ENCODE assay signal across 11 cellular contexts in genomic region chr22:42717197-42717967, GRCh38. TPM values are rescaled to one million over a fixed set of nuclear protein-coding genes. Genes with fewer than 3 reads are reported as not detected.
A peak's percentile ranks its signal among the peaks of the same experiment; 100 is the strongest.
DNase-seq lines count a peak whose midpoint lies in the region; ATAC-seq and TF ChIP-seq lines count a peak whose summit lies in the region.
"Had no signal": no experiment of that assay in that cellular context is flagged by ENCODE, and none has a peak within 500 bp of the region (broad histone marks: within the 10 kb centered on the region; RNA-seq: fewer than 3 reads in every experiment).

No MANE protein-coding gene starts in this region.

- no peaks in the 10 kb centered on the region for H3K36me3 ChIP-seq in endodermal cell (ENCODE audit: control insufficient read depth, insufficient read depth, low read length)
- H3K36me3 ChIP-seq: suprapubic skin had no signal

- H3K4me3 ChIP-seq in endodermal cell (ENCODE audit: low read length) = no peak overlapping the region
- H3K4me3 ChIP-seq: suprapubic skin had no signal

- H3K36me3 Mint-ChIP-seq in IgD-negative memory B cell (no peaks in the 10 kb centered on the region), endodermal cell (ENCODE audit: low read depth) (no peaks in the 10 kb centered on the region)
- H3K36me3 Mint-ChIP-seq in activated CD8-positive, alpha-beta memory T cell treated with anti-CD3 and anti-CD28 coated beads, Interleukin-2, amount 10 ng/mL, durations not matched to agents 7 days and 5 days = no peaks in the 10 kb centered on the region

- peaks cover 30% of the 10 kb centered on the region for H3K27me3 Mint-ChIP-seq in IgD-negative memory B cell
- H3K27me3 Mint-ChIP-seq in endodermal cell (ENCODE audit: insufficient read depth) = peaks cover 36% of the 10 kb centered on the region
- H3K27me3 Mint-ChIP-seq in activated CD8-positive, alpha-beta memory T cell treated with anti-CD3 and anti-CD28 coated beads, Interleukin-2, amount 10 ng/mL, durations not matched to agents 7 days and 5 days = peaks cover 51% of the 10 kb centered on the region

- H3K27ac ChIP-seq in endodermal cell (ENCODE audit: low read depth, low read length) = no peak overlapping the region
- H3K27ac ChIP-seq: suprapubic skin had no signal

- TF ChIP-seq CTCF in endodermal cell (conservative IDR thresholded peaks at IDR 0.05) = no peak

- peaks cover 39% of the 10 kb centered on the region for H3K27me3 ChIP-seq in endodermal cell (ENCODE audit: control insufficient read depth, insufficient read depth, low read length, poor library complexity, severe bottlenecking)

- DNase-seq in endodermal cell = peak; percentile 90
- peak; percentile 78 for DNase-seq in renal cortical epithelial cell (ENCODE audit: low read depth)
- DNase-seq in HuH-7 (ENCODE audit: low spot score) = no peak
- DNase-seq in inferior parietal cortex (ENCODE audit: extremely low spot score) = no peak
- DNase-seq in activated CD8-positive, alpha-beta memory T cell treated with anti-CD3 and anti-CD28 coated beads, Interleukin-2, amount 10 ng/mL, durations not matched to agents 7 days and 5 days = no peak

- H3K27ac Mint-ChIP-seq in IgD-negative memory B cell = peak overlapping the region; percentile 61 to 97 (median 80)
- H3K27ac Mint-ChIP-seq in endodermal cell = no peak overlapping the region
- H3K27ac Mint-ChIP-seq in activated CD8-positive, alpha-beta memory T cell treated with anti-CD3 and anti-CD28 coated beads, Interleukin-2, amount 10 ng/mL, durations not matched to agents 7 days and 5 days = no peak overlapping the region

- 59 to 61% methylated on average over 6 to 9 of the region's 9 CpGs for WGBS in endodermal cell (ENCODE audit: insufficient coverage in 1 of 2, insufficient read length in 1 of 2), 2 experiments

- peak overlapping the region; percentile 0 to 92 (median 59) for H3K4me3 Mint-ChIP-seq in IgD-negative memory B cell
- H3K4me3 Mint-ChIP-seq in endodermal cell = no peak overlapping the region
- H3K4me3 Mint-ChIP-seq in activated CD8-positive, alpha-beta memory T cell treated with anti-CD3 and anti-CD28 coated beads, Interleukin-2, amount 10 ng/mL, durations not matched to agents 7 days and 5 days = no peak overlapping the region
- H3K4me3 Mint-ChIP-seq: central memory CD8-positive, alpha-beta T cell had no signal

- H3K4me1 Mint-ChIP-seq in IgD-negative memory B cell = peaks cover 31 to 39% (median 33%) of the 10 kb centered on the region in 3 donors
- H3K4me1 Mint-ChIP-seq in endodermal cell = peaks cover 20% of the 10 kb centered on the region
- H3K4me1 Mint-ChIP-seq in activated CD8-positive, alpha-beta memory T cell treated with anti-CD3 and anti-CD28 coated beads, Interleukin-2, amount 10 ng/mL, durations not matched to agents 7 days and 5 days = peaks cover 18% of the 10 kb centered on the region

- ATAC-seq in GM18909 (IDR thresholded peaks at IDR 0.05; ENCODE audit: poor library complexity, unreplicated experiment) (peak; percentile 15), GM18498 (IDR thresholded peaks at IDR 0.05; ENCODE audit: unreplicated experiment) (no peak)
- ATAC-seq in activated CD8-positive, alpha-beta memory T cell treated with anti-CD3 and anti-CD28 coated beads, Interleukin-2, amount 10 ng/mL, durations not matched to agents 7 days and 5 days = no peak

- no peaks in the 10 kb centered on the region for H3K4me1 ChIP-seq in endodermal cell (ENCODE audit: control insufficient read depth, insufficient read depth, low read length)

- H3K9me3 ChIP-seq in endodermal cell (ENCODE audit: control insufficient read depth, low read length) = no peaks in the 10 kb centered on the region
- H3K9me3 ChIP-seq: suprapubic skin had no signal

- no peak overlapping the region for H3K9ac ChIP-seq in endodermal cell (ENCODE audit: extremely low read depth, low read length, poor library complexity, severe bottlenecking)

- H3K9me3 Mint-ChIP-seq in IgD-negative memory B cell = no peaks in the 10 kb centered on the region
- H3K9me3 Mint-ChIP-seq in endodermal cell = no peaks in the 10 kb centered on the region
- no peaks in the 10 kb centered on the region for H3K9me3 Mint-ChIP-seq in activated CD8-positive, alpha-beta memory T cell treated with anti-CD3 and anti-CD28 coated beads, Interleukin-2, amount 10 ng/mL, durations not matched to agents 7 days and 5 days (ENCODE audit: low read depth)
- H3K9me3 Mint-ChIP-seq: central memory CD8-positive, alpha-beta T cell had no signal

- CTCF ChIA-PET in activated CD8-positive, alpha-beta memory T cell treated with anti-CD3 and anti-CD28 coated beads, Interleukin-2, amount 10 ng/mL, durations not matched to agents 7 days and 5 days (lab: Charles Lee) = no interaction called here

RNA-seq across cellular contexts. Expression of gene A4GALT, which starts 3.3 kb away (rescaled TPM):
- polyA plus RNA-seq in IgD-negative memory B cell = not detected
- total RNA-seq in endodermal cell (1 to 10 TPM; 5.3 to 7.7 TPM), renal cortical epithelial cell (23.8 and 64.8 TPM in 2 replicates)
- polyA plus RNA-seq in endodermal cell (2013, experiment 1 of 2) = 2.0 TPM
- 1.7 TPM for polyA plus RNA-seq in endodermal cell (2013, experiment 2 of 2)
- total RNA-seq in activated CD8-positive, alpha-beta memory T cell treated with anti-CD3 and anti-CD28 coated beads, Interleukin-2, amount 10 ng/mL, durations not matched to agents 7 days and 5 days = under 1 TPM; 0.52 to 0.61 TPM
- polyA plus RNA-seq: neural cell had no signal

Comparison
In these comparisons a context has a peak if more than half of its experiments do, and no peak if none do; other contexts are left out.
1. H3K27ac Mint-ChIP-seq: peak in IgD-negative memory B cell (3 of 3); none in endodermal cell (single experiment) and activated CD8-positive, alpha-beta memory T cell treated with anti-CD3 and anti-CD28 coated beads, Interleukin-2, amount 10 ng/mL, durations not matched to agents 7 days and 5 days (single experiment).
2. H3K4me3 Mint-ChIP-seq: peak in IgD-negative memory B cell (4 of 4); none in endodermal cell (single experiment) and activated CD8-positive, alpha-beta memory T cell treated with anti-CD3 and anti-CD28 coated beads, Interleukin-2, amount 10 ng/mL, durations not matched to agents 7 days and 5 days (single experiment).
3. DNase-seq: peak in endodermal cell (single experiment) and renal cortical epithelial cell (single experiment); none in HuH-7 (single experiment), inferior parietal cortex (single experiment) and activated CD8-positive, alpha-beta memory T cell treated with anti-CD3 and anti-CD28 coated beads, Interleukin-2, amount 10 ng/mL, durations not matched to agents 7 days and 5 days (single experiment).